14 cellular contexts compared by ENCODE assay signal in genomic region chrX:112731793-112732192, GRCh38. TPM values are rescaled to one million over a fixed set of nuclear protein-coding genes. Genes with fewer than 3 reads are reported as not detected.
DNase-seq lines count a peak whose midpoint lies in the region; ATAC-seq, FAIRE-seq and TF ChIP-seq lines count a peak whose summit lies in the region.
"Had no signal": no experiment of that assay in that cellular context is flagged by ENCODE, and none has a peak within 500 bp of the region (broad histone marks: within the 10 kb centered on the region; RNA-seq: fewer than 3 reads in every experiment).

No MANE protein-coding gene starts in this region.

- H3K36me3 Mint-ChIP-seq in astrocyte (ENCODE audit: low read depth, unreplicated experiment) = no peaks in the 10 kb centered on the region
- no peaks in the 10 kb centered on the region for H3K36me3 Mint-ChIP-seq in nephron progenitor cell (ENCODE audit: low read depth)

- no peaks in the 10 kb centered on the region for H3K9me3 ChIP-seq in astrocyte (ENCODE audit: insufficient read depth, low read depth, low read length)
- H3K9me3 ChIP-seq: A549, adrenal gland had no signal

- H3K9ac ChIP-seq in astrocyte (ENCODE audit: low read length) = no peak overlapping the region

- TF ChIP-seq EP300 in Ishikawa (IDR thresholded peaks at IDR 0.05; ENCODE audit: borderline replicate concordance) = no peak

- TF ChIP-seq RAD21 in Ishikawa (IDR thresholded peaks at IDR 0.05; ENCODE audit: low read depth) = peak; percentile 12; the same call in 1 of the 2 replicates

- H3K27me3 ChIP-seq in astrocyte (ENCODE audit: insufficient read depth, low read length) (no peaks in the 10 kb centered on the region), H7 (ENCODE audit: control insufficient read depth, insufficient read depth, low read length) (no peaks in the 10 kb centered on the region)

- H3K4me1 ChIP-seq in astrocyte (ENCODE audit: insufficient read depth, low read length) = no peaks in the 10 kb centered on the region
- H3K4me1 ChIP-seq: A549, adrenal gland had no signal

- H3K4me2 ChIP-seq in astrocyte (ENCODE audit: low read length) = no peak overlapping the region
- H3K4me2 ChIP-seq: A549 had no signal

- peak; percentile 93 for FAIRE-seq in astrocyte (lab: Jason Lieb, UNC)

- TF ChIP-seq CTCF in astrocyte (IDR thresholded peaks at IDR 0.05; ENCODE audit: insufficient read depth, low read depth, low read length) (no peak), nephron progenitor cell (IDR thresholded peaks at IDR 0.05) (peak; percentile 27)

- H4K20me1 ChIP-seq in astrocyte (ENCODE audit: insufficient read depth, low read length) = no peaks in the 10 kb centered on the region

- no peak overlapping the region for H3K27ac Mint-ChIP-seq in astrocyte (ENCODE audit: unreplicated experiment)
- no peak overlapping the region for H3K27ac Mint-ChIP-seq in nephron progenitor cell
- H3K27ac Mint-ChIP-seq: T-helper 1 cell treated with Interleukin-12 subunit alpha and Interleukin-12 subunit beta and Interleukin-4 antibody, amounts not matched to agents 30 μg/mL and 1 μg/mL, for 36 hours had no signal

- H3K79me2 ChIP-seq in astrocyte (ENCODE audit: insufficient read depth, low read length) = no peaks in the 10 kb centered on the region

- H3K4me3 Mint-ChIP-seq in astrocyte (ENCODE audit: unreplicated experiment) (no peak overlapping the region), nephron progenitor cell (no peak overlapping the region)
- H3K4me3 Mint-ChIP-seq: T-helper 1 cell treated with Interleukin-12 subunit alpha and Interleukin-12 subunit beta and Interleukin-4 antibody, amounts not matched to agents 30 μg/mL and 1 μg/mL, for 36 hours had no signal

- H3K9me3 Mint-ChIP-seq in astrocyte (ENCODE audit: unreplicated experiment) = no peaks in the 10 kb centered on the region
- H3K9me3 Mint-ChIP-seq in nephron progenitor cell = peaks cover 3% of the 10 kb centered on the region
- H3K9me3 Mint-ChIP-seq: T-helper 1 cell treated with Interleukin-12 subunit alpha and Interleukin-12 subunit beta and Interleukin-4 antibody, amounts not matched to agents 30 μg/mL and 1 μg/mL, for 36 hours had no signal

- H3K4me1 Mint-ChIP-seq in astrocyte (ENCODE audit: low read depth, unreplicated experiment) (peaks cover 8% of the 10 kb centered on the region), nephron progenitor cell (peaks cover 6% of the 10 kb centered on the region)

- H3K27me3 Mint-ChIP-seq in astrocyte (ENCODE audit: low read depth, unreplicated experiment) = no peaks in the 10 kb centered on the region
- H3K27me3 Mint-ChIP-seq in nephron progenitor cell (ENCODE audit: low read depth, poor library complexity) = peaks cover 4% of the 10 kb centered on the region

- no peak overlapping the region for H3K27ac ChIP-seq in astrocyte (ENCODE audit: low read depth, low read length)
- H3K27ac ChIP-seq: A549, adrenal gland had no signal

- no peak overlapping the region for H2AFZ ChIP-seq in astrocyte (ENCODE audit: low read depth, low read length)

- DNase-seq in NCI-H1092 treated with DMSO at 0.1 percent for 48 hours (lab: John Stamatoyannopoulos, UW) (peak; percentile 0), NCI-H1092 (lab: John Stamatoyannopoulos, UW) (no peak), astrocyte (ENCODE audit: low read depth) (no peak), nephron progenitor cell (no peak), H7 (no peak)
- DNase-seq in activated effector memory CD4-positive, alpha-beta T cell treated with anti-CD3 and anti-CD28 coated beads, Interleukin-2, amount 50 U/mL, for 16 hours = no peak
- DNase-seq: adrenal gland, kidney glomerular epithelial cell, NCI-H510A, nucleus accumbens had no signal

- no peak for ATAC-seq in HG02938 (IDR thresholded peaks at IDR 0.05; ENCODE audit: unreplicated experiment)
- ATAC-seq: A549 had no signal

- no peaks in the 10 kb centered on the region for H3K36me3 ChIP-seq in astrocyte (ENCODE audit: insufficient read depth, low read length)
- H3K36me3 ChIP-seq in H7 (replicated peaks; ENCODE audit: control insufficient read depth, insufficient read depth, low read length) = no peaks in the 10 kb centered on the region
- H3K36me3 ChIP-seq: adrenal gland had no signal

- H3K4me3 ChIP-seq in astrocyte (ENCODE audit: insufficient read depth, low read depth, low read length) = no peak overlapping the region
- no peak overlapping the region for H3K4me3 ChIP-seq in H7 (ENCODE audit: insufficient read depth, low read depth, low read length)
- H3K4me3 ChIP-seq: A549, adrenal gland had no signal

TF ChIP-seq in Ishikawa, 13 proteins besides CTCF, POLR2A, EP300 and RAD21:
- TF ChIP-seq NFIC (IDR thresholded peaks at IDR 0.05) (no peak), MAX (IDR thresholded peaks at IDR 0.05) (no peak), FOXM1 (IDR thresholded peaks at IDR 0.05; ENCODE audit: borderline replicate concordance, low read depth) (no peak), TAF1 (IDR thresholded peaks at IDR 0.05; ENCODE audit: low read depth) (no peak), USF1 (IDR thresholded peaks at IDR 0.05) (no peak), REST (IDR thresholded peaks at IDR 0.05; ENCODE audit: low read depth) (no peak), TEAD4 (IDR thresholded peaks at IDR 0.05) (no peak), CEBPB (IDR thresholded peaks at IDR 0.05) (no peak)

RNA-seq across cellular contexts. Expression of gene LHFPL1, which starts 52.1 kb away (rescaled TPM):
- 0.23 and 0.29 TPM in 2 replicates for total RNA-seq in astrocyte
- total RNA-seq in H7 (2014; rRNA removed; shearing (Covaris generic)) = 1.6 and 3.7 TPM in 2 replicates
